In the genomic region with DNA sequence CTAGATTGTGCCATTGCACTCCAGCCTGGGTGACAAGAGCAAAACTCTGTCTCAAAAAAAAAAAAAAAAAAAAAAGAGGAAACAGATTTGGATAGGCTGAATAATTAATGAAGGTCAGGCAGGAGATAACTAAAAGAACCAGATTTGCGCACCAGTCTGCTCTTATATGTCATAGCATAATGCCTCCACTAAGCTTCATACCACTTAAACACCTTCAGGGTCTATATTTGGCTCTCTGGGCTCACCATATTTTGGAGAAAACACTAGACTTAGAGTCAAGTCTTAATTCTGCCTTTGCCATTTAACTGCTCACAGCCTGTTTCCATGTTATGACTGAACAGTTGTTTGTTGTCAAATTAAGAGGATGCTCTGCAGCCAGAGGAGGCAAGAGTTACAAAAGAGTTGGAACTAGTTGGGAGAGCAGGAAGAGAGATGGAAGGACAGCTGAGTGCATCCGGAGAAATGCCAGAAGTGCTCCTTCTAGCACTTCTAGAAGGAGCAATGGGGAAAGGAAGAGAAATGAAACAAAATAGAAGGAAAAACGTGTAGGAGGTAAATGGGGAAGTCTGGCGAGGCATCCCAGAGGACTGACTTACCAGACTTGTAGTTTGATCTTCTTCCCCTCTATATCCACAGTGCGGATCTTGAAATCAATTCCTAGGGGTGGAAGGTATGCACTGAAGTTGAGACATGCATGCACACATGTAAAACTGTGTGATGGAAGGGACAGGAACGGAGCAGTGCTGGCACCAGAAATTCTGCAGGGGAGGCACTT, we compare ENCODE assay signal across 12 cellular contexts. TPM values are rescaled to one million over a fixed set of nuclear protein-coding genes. Genes with fewer than 3 reads are reported as not detected.
DNase-seq lines count a peak whose midpoint lies in the region; ATAC-seq and TF ChIP-seq lines count a peak whose summit lies in the region.
"Had no signal": no experiment of that assay in that cellular context is flagged by ENCODE, and none has a peak within 500 bp of the region (broad histone marks: within the 10 kb centered on the region; RNA-seq: fewer than 3 reads in every experiment).

No MANE protein-coding gene starts in this region.

- POLR2A ChIA-PET in activated CD4-positive, alpha-beta T cell treated with anti-CD3 and anti-CD28 coated beads for 36 hours (lab: Charles Lee): no interaction called here

- no peaks in the 10 kb centered on the region for H3K36me3 Mint-ChIP-seq in activated CD4-positive, alpha-beta T cell treated with anti-CD3 and anti-CD28 coated beads for 36 hours (ENCODE audit: low read depth)

- no peak for DNase-seq in activated CD4-positive, alpha-beta T cell treated with anti-CD3 and anti-CD28 coated beads for 36 hours
- no peak for DNase-seq in activated CD4-positive, alpha-beta T cell treated with anti-CD3 and anti-CD28 coated beads, Interleukin-2, amount 50 U/mL, for 1 hour
- no peak for DNase-seq in ascending aorta (ENCODE audit: low spot score in 2 of 2)
- no peak for DNase-seq in kidney epithelial cell (ENCODE audit: low read depth)
- no peak for DNase-seq in suprapubic skin (ENCODE audit: low spot score in 2 of 2)
- DNase-seq in NCI-H69 (lab: John Stamatoyannopoulos, UW): no peak
- DNase-seq in LoVo (ENCODE audit: low spot score): no peak
- no peak for DNase-seq in NCI-H2196 treated with DMSO at 0.1 percent for 48 hours (lab: John Stamatoyannopoulos, UW; ENCODE audit: unreplicated experiment)
- DNase-seq: activated CD4-positive, alpha-beta T cell treated with anti-CD3 and anti-CD28 coated beads for 48 hours; hippocampal formation; RPMI8226 had no signal

- TF ChIP-seq CTCF in ascending aorta (IDR thresholded peaks at IDR 0.05) (no peak), kidney epithelial cell (IDR thresholded peaks at IDR 0.05; ENCODE audit: insufficient read depth, low read length, poor library complexity, severe bottlenecking) (no peak), suprapubic skin (IDR thresholded peaks at IDR 0.05) (no peak)

- peak overlapping the region; percentile 88 to 90 for H3K27ac ChIP-seq in ascending aorta
- H3K27ac ChIP-seq in suprapubic skin: peak overlapping the region; percentile 90

- WGBS in suprapubic skin: 54% methylated on average over 6 of the region's 6 CpGs

- ATAC-seq in activated CD4-positive, alpha-beta T cell treated with anti-CD3 and anti-CD28 coated beads for 36 hours: no peak

- intact Hi-C loops in activated CD4-positive, alpha-beta T cell treated with anti-CD3 and anti-CD28 coated beads for 36 hours (cut with DNase I, micrococcal nuclease): no loop called here
- intact Hi-C loops in ascending aorta (cut with DNase I): no loop called here

- CTCF ChIA-PET in activated CD4-positive, alpha-beta T cell treated with anti-CD3 and anti-CD28 coated beads for 36 hours (lab: Charles Lee): interaction anchor here (0.6 to 7.7 kb wide), 10 partner anchors 8 to 474 kb away, joined by 3 to 66 read pairs (median 3); partner anchors contain the start of genes CREB3L4 and JTB

- H3K4me1 Mint-ChIP-seq in activated CD4-positive, alpha-beta T cell treated with anti-CD3 and anti-CD28 coated beads for 36 hours: peaks cover 29% of the 10 kb centered on the region

- no peaks in the 10 kb centered on the region for H3K9me3 ChIP-seq in ascending aorta
- H3K9me3 ChIP-seq in suprapubic skin: no peaks in the 10 kb centered on the region

- peaks cover 0 to 17% of the 10 kb centered on the region in 2 donors for H3K4me1 ChIP-seq in ascending aorta
- peaks cover 29% of the 10 kb centered on the region for H3K4me1 ChIP-seq in suprapubic skin
- H3K4me1 ChIP-seq: parathyroid adenoma had no signal

- peaks cover 4 to 15% of the 10 kb centered on the region in 2 donors for H3K36me3 ChIP-seq in ascending aorta
- peaks cover 2% of the 10 kb centered on the region for H3K36me3 ChIP-seq in kidney epithelial cell (ENCODE audit: control insufficient read depth, insufficient read depth, low read length)
- H3K36me3 ChIP-seq in suprapubic skin: peaks cover 20% of the 10 kb centered on the region

- TF ChIP-seq EP300 in suprapubic skin (IDR thresholded peaks at IDR 0.05): no peak

- H3K4me3 Mint-ChIP-seq in activated CD4-positive, alpha-beta T cell treated with anti-CD3 and anti-CD28 coated beads for 36 hours: no peak overlapping the region

- no peaks in the 10 kb centered on the region for H3K27me3 Mint-ChIP-seq in activated CD4-positive, alpha-beta T cell treated with anti-CD3 and anti-CD28 coated beads for 36 hours

- no peak for TF ChIP-seq POLR2A in suprapubic skin (IDR thresholded peaks at IDR 0.05)

- H3K4me3 ChIP-seq in ascending aorta (peak overlapping the region; percentile 71 to 72), kidney epithelial cell (ENCODE audit: low read depth, low read length) (peak overlapping the region; percentile 52), suprapubic skin (peak overlapping the region; percentile 63)

- no peaks in the 10 kb centered on the region for H3K9me3 Mint-ChIP-seq in activated CD4-positive, alpha-beta T cell treated with anti-CD3 and anti-CD28 coated beads for 36 hours (ENCODE audit: low read depth)

- H3K27me3 ChIP-seq in ascending aorta: no peaks in the 10 kb centered on the region
- no peaks in the 10 kb centered on the region for H3K27me3 ChIP-seq in kidney epithelial cell (ENCODE audit: control insufficient read depth, insufficient read depth, low read length)
- no peaks in the 10 kb centered on the region for H3K27me3 ChIP-seq in suprapubic skin

- peak overlapping the region; percentile 7 for H3K27ac Mint-ChIP-seq in activated CD4-positive, alpha-beta T cell treated with anti-CD3 and anti-CD28 coated beads for 36 hours

RNA-seq across cellular contexts. Expression of gene RAB13, which starts 1.8 kb away (rescaled TPM):
- total RNA-seq in activated CD4-positive, alpha-beta T cell treated with anti-CD3 and anti-CD28 coated beads for 36 hours: 10 to 100 TPM; 16.6 to 19.0 TPM
- 10.0 TPM for total RNA-seq in ascending aorta
- 46.3 and 48.7 TPM in 2 replicates for total RNA-seq in kidney epithelial cell
- total RNA-seq in suprapubic skin: 10 to 100 TPM; 13.5 to 26.3 (median 23.4) TPM

RNA-seq across cellular contexts. Expression of gene RPS27, which starts 6.2 kb away (rescaled TPM):
- total RNA-seq in activated CD4-positive, alpha-beta T cell treated with anti-CD3 and anti-CD28 coated beads for 36 hours: 1,000 to 10,000 TPM; 1,867 to 2,094 TPM
- total RNA-seq in ascending aorta (707 TPM), kidney epithelial cell (2,282 and 2,407 TPM in 2 replicates), suprapubic skin (1,000 to 10,000 TPM; 1,261 to 3,096 (median 2,718) TPM)

RNA-seq across cellular contexts. Expression of gene JTB, which starts 6.8 kb away (rescaled TPM):
- total RNA-seq in activated CD4-positive, alpha-beta T cell treated with anti-CD3 and anti-CD28 coated beads for 36 hours: 100 to 1,000 TPM; 107 to 145 TPM
- total RNA-seq in ascending aorta: 166 TPM
- 220 and 242 TPM in 2 replicates for total RNA-seq in kidney epithelial cell
- total RNA-seq in suprapubic skin: 100 to 1,000 TPM; 145 to 213 (median 182) TPM

RNA-seq across cellular contexts. Expression of gene CREB3L4, which starts 16.6 kb away (rescaled TPM):
- 1 to 10 TPM; 8.5 to 9.1 TPM for total RNA-seq in activated CD4-positive, alpha-beta T cell treated with anti-CD3 and anti-CD28 coated beads for 36 hours
- total RNA-seq in ascending aorta (6.3 TPM), kidney epithelial cell (11.8 and 14.5 TPM in 2 replicates), suprapubic skin (10 to 100 TPM; 16.6 to 41.0 (median 20.3) TPM)

RNA-seq across cellular contexts. Expression of gene SLC39A1, which starts 21.0 kb away (rescaled TPM):
- 10 to 100 TPM; 64.4 to 65.5 TPM for total RNA-seq in activated CD4-positive, alpha-beta T cell treated with anti-CD3 and anti-CD28 coated beads for 36 hours
- total RNA-seq in ascending aorta: 86.3 TPM
- total RNA-seq in kidney epithelial cell: 219 and 246 TPM in 2 replicates
- 10 to 100 TPM; 60.0 to 79.5 (median 69.6) TPM for total RNA-seq in suprapubic skin
